23 cellular contexts compared by ENCODE assay signal in genomic region chr10:128438417-128439063, GRCh38.
DNase-seq lines count a peak whose midpoint lies in the region; ATAC-seq and TF ChIP-seq lines count a peak whose summit lies in the region.
"Had no signal": no experiment of that assay in that cellular context is flagged by ENCODE, and none has a peak within 500 bp of the region (broad histone marks: within the 10 kb centered on the region; RNA-seq: fewer than 3 reads in every experiment).

No MANE protein-coding gene starts in this region.

- H3K4ac ChIP-seq in neuronal stem cell (ENCODE audit: low read length) = no peak overlapping the region

- H3K4me1 ChIP-seq in endodermal cell (ENCODE audit: control insufficient read depth, insufficient read depth, low read length) (peaks cover 13% of the 10 kb centered on the region), neuronal stem cell (ENCODE audit: control insufficient read depth in 2 of 2, insufficient read depth in 1 of 2, low read depth in 1 of 2, low read length in 2 of 2) (peaks cover 0 to 9% of the 10 kb centered on the region in 2 donors), aorta (ENCODE audit: control insufficient read depth in 1 of 2, insufficient read depth in 2 of 2, low read length in 2 of 2) (no peaks in the 10 kb centered on the region)
- H3K4me1 ChIP-seq: BLaER1 had no signal

- POLR2A ChIA-PET in WTC11 (lab: Charles Lee) = no interaction called here

- H2BK12ac ChIP-seq in neuronal stem cell (ENCODE audit: low read length) = no peak overlapping the region

- H3K4me2 ChIP-seq in neuronal stem cell (ENCODE audit: insufficient read depth, low read length, poor library complexity, severe bottlenecking) = no peak overlapping the region
- H3K4me2 ChIP-seq: BLaER1, GM23338 had no signal

- H3K9ac ChIP-seq in endodermal cell (ENCODE audit: extremely low read depth, low read length, poor library complexity, severe bottlenecking) (no peak overlapping the region), neuronal stem cell (ENCODE audit: low read depth, low read length, poor library complexity) (peak overlapping the region; percentile 71)
- H3K9ac ChIP-seq: BLaER1 had no signal

- H3K36me3 ChIP-seq in endodermal cell (ENCODE audit: control insufficient read depth, insufficient read depth, low read length) (no peaks in the 10 kb centered on the region), neuronal stem cell (replicated peaks in 1 of 2; ENCODE audit: control insufficient read depth in 2 of 2, insufficient read depth in 2 of 2, low read length in 2 of 2) (no peaks in the 10 kb centered on the region), aorta (ENCODE audit: control insufficient read depth in 1 of 2, insufficient read depth in 2 of 2, low read length in 1 of 2) (no peaks in the 10 kb centered on the region), MG63 (no peaks in the 10 kb centered on the region)
- H3K36me3 ChIP-seq: BLaER1 had no signal

- H3K4me3 Mint-ChIP-seq in WTC11 (no peak overlapping the region), endodermal cell (no peak overlapping the region)
- H3K4me3 Mint-ChIP-seq: CD4-positive, alpha-beta memory T cell; GM23338 had no signal

- H4K8ac ChIP-seq in neuronal stem cell (ENCODE audit: low read depth, low read length) = peak overlapping the region; percentile 33

- no peak for TF ChIP-seq CTCF in WTC11 (IDR thresholded peaks at IDR 0.05)
- no peak for TF ChIP-seq CTCF in endodermal cell (conservative IDR thresholded peaks at IDR 0.05)

- H2BK15ac ChIP-seq in neuronal stem cell (ENCODE audit: low read length) = no peak overlapping the region

- H3K9me3 ChIP-seq in endodermal cell (ENCODE audit: control insufficient read depth, low read length) = no peaks in the 10 kb centered on the region
- H3K9me3 ChIP-seq in neuronal stem cell (replicated peaks in 1 of 2; ENCODE audit: control insufficient read depth in 2 of 2, insufficient read depth in 1 of 2, low read depth in 1 of 2, low read length in 2 of 2) = no peaks in the 10 kb centered on the region
- H3K9me3 ChIP-seq in aorta (ENCODE audit: control insufficient read depth, low read length) = peaks cover 1% of the 10 kb centered on the region
- no peaks in the 10 kb centered on the region for H3K9me3 ChIP-seq in MG63
- H3K9me3 ChIP-seq: BLaER1 had no signal

- no peak overlapping the region for H3K18ac ChIP-seq in neuronal stem cell (ENCODE audit: low read length)

- H3K9me3 Mint-ChIP-seq in WTC11 (peaks cover 10% of the 10 kb centered on the region), endodermal cell (no peaks in the 10 kb centered on the region)
- H3K9me3 Mint-ChIP-seq: GM23338 had no signal

- no peak overlapping the region for H2BK120ac ChIP-seq in neuronal stem cell (ENCODE audit: low read depth, low read length)

- H3K27ac ChIP-seq in endodermal cell (ENCODE audit: low read depth, low read length) (no peak overlapping the region), neuronal stem cell (replicated peaks; ENCODE audit: low read length) (no peak overlapping the region), aorta (ENCODE audit: low read depth in 1 of 2, low read length in 2 of 2) (no peak overlapping the region)
- H3K27ac ChIP-seq: BLaER1 had no signal

- H2AK5ac ChIP-seq in neuronal stem cell (ENCODE audit: low read depth, low read length) = no peak overlapping the region

- H3K4me3 ChIP-seq in endodermal cell (ENCODE audit: low read length) (no peak overlapping the region), neuronal stem cell (ENCODE audit: low read length in 2 of 2) (peak overlapping the region in 1 of 2 donors; percentile 0), aorta (ENCODE audit: low read length in 2 of 2) (no peak overlapping the region), MG63 (no peak overlapping the region)
- H3K4me3 ChIP-seq: BLaER1, GM23338, K562 had no signal

- 89 to 100% methylated on average over 5 to 16 of the region's 16 CpGs for WGBS in endodermal cell (ENCODE audit: insufficient coverage in 1 of 2, insufficient read length in 1 of 2), 2 experiments
- 100% methylated on average over 3 of the region's 16 CpGs; no CpG with 5 or more reads in 1 of the 2 donors for WGBS in neuronal stem cell (ENCODE audit: extremely low coverage in 2 of 2, insufficient read length in 2 of 2, insufficient replicate concordance in 1 of 2), 2 donors
- WGBS in aorta, 2 donors = 75 to 77% methylated on average over 16 of the region's 16 CpGs

- no peak for ATAC-seq in WTC11
- ATAC-seq in aorta (ENCODE audit: low FRiP score) = peak; percentile 52
- ATAC-seq: GM23338, HCT116, Panc1, SK-N-SH treated with all-trans-retinoic acid at 6 μM for 48 hours had no signal

- H3K27me3 ChIP-seq in endodermal cell (ENCODE audit: control insufficient read depth, insufficient read depth, low read length, poor library complexity, severe bottlenecking) (no peaks in the 10 kb centered on the region), neuronal stem cell (ENCODE audit: control insufficient read depth in 3 of 3, insufficient read depth in 3 of 3, low read depth in 1 of 3, low read length in 3 of 3) (no peaks in the 10 kb centered on the region), aorta (ENCODE audit: control insufficient read depth in 1 of 2, insufficient read depth in 2 of 2, low read length in 1 of 2) (no peaks in the 10 kb centered on the region), MG63 (no peaks in the 10 kb centered on the region)
- H3K27me3 ChIP-seq: BLaER1 had no signal

- intact Hi-C loops in aorta (cut with DNase I) = no loop called here

- CTCF ChIA-PET in WTC11 (lab: Charles Lee) = no interaction called here

- peak overlapping the region; percentile 60; the same call in 1 of the 2 replicates for H3K27ac Mint-ChIP-seq in WTC11
- no peak overlapping the region for H3K27ac Mint-ChIP-seq in endodermal cell
- H3K27ac Mint-ChIP-seq: CD4-positive, alpha-beta memory T cell; GM23338 had no signal

- H3K27me3 Mint-ChIP-seq in WTC11 (ENCODE audit: low read depth) (no peaks in the 10 kb centered on the region), endodermal cell (ENCODE audit: insufficient read depth) (no peaks in the 10 kb centered on the region)

- no peak overlapping the region for H2BK5ac ChIP-seq in neuronal stem cell (ENCODE audit: low read length)

- H3K14ac ChIP-seq in neuronal stem cell (ENCODE audit: low read length) = peak overlapping the region; percentile 87

- H4K91ac ChIP-seq in neuronal stem cell (ENCODE audit: low read depth, low read length, poor library complexity) = no peak overlapping the region

- DNase-seq in WTC11 (ENCODE audit: low spot score) (no peak), endodermal cell (peak; percentile 17), neuronal stem cell (ENCODE audit: low spot score) (no peak), aorta (no peak), NCI-H1930 (lab: John Stamatoyannopoulos, UW) (no peak), MG63 (no peak), NCI-H2107 treated with DMSO at 0.1 percent for 48 hours (lab: John Stamatoyannopoulos, UW; ENCODE audit: unreplicated experiment) (no peak)
- DNase-seq: ACHN; CD4-positive, alpha-beta memory T cell; DMS153; MM.1S; NCI-H1048; NCI-H1436; NCI-H187 treated with DMSO at 0.1 percent for 48 hours; NCI-H2227 treated with DMSO at 0.1 percent for 48 hours; NCI-H510A treated with DMSO at 0.1 percent for 48 hours; NCI-H748 treated with DMSO at 0.1 percent for 48 hours had no signal

- H3K79me1 ChIP-seq in neuronal stem cell (ENCODE audit: low read depth, low read length) = no peaks in the 10 kb centered on the region

- H3K4me1 Mint-ChIP-seq in WTC11 (peaks cover 38% of the 10 kb centered on the region), endodermal cell (peaks cover 8% of the 10 kb centered on the region)
- H3K4me1 Mint-ChIP-seq: CD4-positive, alpha-beta memory T cell had no signal

- H3K36me3 Mint-ChIP-seq in WTC11 = no peaks in the 10 kb centered on the region
- no peaks in the 10 kb centered on the region for H3K36me3 Mint-ChIP-seq in endodermal cell (ENCODE audit: low read depth)
- H3K36me3 Mint-ChIP-seq: CD4-positive, alpha-beta memory T cell had no signal

- no peak overlapping the region for H3K23ac ChIP-seq in neuronal stem cell (ENCODE audit: low read depth, low read length, poor library complexity)

- H2AFZ ChIP-seq in neuronal stem cell (ENCODE audit: low read length) = no peak overlapping the region
- H2AFZ ChIP-seq: GM23338 had no signal

TF ChIP-seq in WTC11, 78 proteins besides CTCF, POLR2A, EP300 and RAD21 (continues in another document):
- TF ChIP-seq MXD4 (CRISPR knock-in tag; IDR thresholded peaks at IDR 0.05; ENCODE audit: borderline replicate concordance) (no peak), NFE2L1 (CRISPR knock-in tag; IDR thresholded peaks at IDR 0.05) (no peak), GTF2I (CRISPR knock-in tag; conservative IDR thresholded peaks at IDR 0.05) (no peak), ZNF138 (CRISPR knock-in tag; conservative IDR thresholded peaks at IDR 0.05) (no peak), ATF2 (CRISPR knock-in tag; IDR thresholded peaks at IDR 0.05; ENCODE audit: borderline replicate concordance, low read depth) (no peak), KAT7 (CRISPR knock-in tag; IDR thresholded peaks at IDR 0.05; ENCODE audit: borderline replicate concordance) (no peak), ZNF317 (CRISPR knock-in tag; IDR thresholded peaks at IDR 0.05; ENCODE audit: borderline replicate concordance, low read depth) (no peak)
